In the genomic region with DNA sequence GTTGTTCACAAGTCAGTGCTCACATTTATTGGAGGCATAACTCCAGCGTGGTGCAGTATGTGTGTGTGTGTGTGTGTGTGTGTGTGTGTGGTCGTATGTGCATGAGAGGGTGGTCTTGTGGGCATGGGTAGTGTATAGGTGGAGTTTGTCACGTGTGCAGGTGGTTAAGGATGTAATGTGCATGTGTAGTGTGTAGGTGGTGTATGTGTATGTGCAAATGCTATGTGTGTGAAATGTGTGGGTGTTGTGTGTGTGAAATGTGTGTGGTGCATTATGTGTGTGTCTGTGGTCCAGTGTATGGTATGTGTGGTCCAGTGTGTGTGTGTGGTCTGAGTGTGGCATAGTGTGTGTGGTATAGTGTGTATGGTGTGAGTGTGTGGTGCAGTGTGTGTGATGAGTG, we compare ENCODE assay signal across 22 cellular contexts. TPM values are rescaled to one million over a fixed set of nuclear protein-coding genes. Genes with fewer than 3 reads are reported as not detected.
A peak's percentile ranks its signal among the peaks of the same experiment; 100 is the strongest.
DNase-seq lines count a peak whose midpoint lies in the region; ATAC-seq, FAIRE-seq and TF ChIP-seq lines count a peak whose summit lies in the region.
"Had no signal": no experiment of that assay in that cellular context is flagged by ENCODE, and none has a peak within 500 bp of the region (broad histone marks: within the 10 kb centered on the region; RNA-seq: fewer than 3 reads in every experiment).

No MANE protein-coding gene starts in this region.

- TF ChIP-seq RAD21 in IMR-90 (IDR thresholded peaks at IDR 0.05; ENCODE audit: low read length): no peak

- CTCF ChIA-PET in Caco-2 (lab: Charles Lee) (interaction anchor here (0.8 to 1.6 kb wide), 12 partner anchors 14 to 71 kb away, joined by 3 to 22 read pairs (median 6); no protein-coding TSS in a partner anchor), IMR-90 (lab: Yijun Ruan, JAX) (no interaction called here), WTC11 (lab: Charles Lee) (interaction anchor here (1.3 kb wide), 1 partner anchor 39 kb away, joined by 4 read pairs; no protein-coding TSS in a partner anchor)
- CTCF ChIA-PET in naive thymus-derived CD4-positive, alpha-beta T cell (lab: Charles Lee): no interaction called here

- DNase-seq in Caco-2: no peak
- DNase-seq in IMR-90: no peak
- no peak for DNase-seq in bronchial epithelial cell (ENCODE audit: low read depth)
- no peak for DNase-seq in naive thymus-derived CD4-positive, alpha-beta T cell
- DNase-seq in midbrain (lab: John Stamatoyannopoulos, UW): no peak
- DNase-seq in osteoblast (ENCODE audit: insufficient read length, low spot score, missing footprints): no peak
- no peak for DNase-seq in WTC11 (ENCODE audit: low spot score)
- DNase-seq: CD8-positive, alpha-beta T cell; DMS53; EL; H9; MM.1S; NCI-H1092; NCI-H2029 treated with DMSO at 0.1 percent for 48 hours; NCI-H2171; NCI-H748 treated with DMSO at 0.1 percent for 48 hours; NK-92 treated with Interleukin-12 subunit alpha and Interleukin-12 subunit beta, amount 100 ng/mL, for 24 hours; SIG-M5 had no signal

- H2BK15ac ChIP-seq in IMR-90 (ENCODE audit: low read depth, low read length): no peak overlapping the region

- H3K27me3 ChIP-seq in Caco-2 (replicated peaks; ENCODE audit: control insufficient read depth, insufficient read depth, low read length) (no peaks in the 10 kb centered on the region), IMR-90 (ENCODE audit: control insufficient read depth, insufficient read depth, low read length) (no peaks in the 10 kb centered on the region; the same call in 1 of the 2 replicates), bronchial epithelial cell (ENCODE audit: control insufficient read depth, insufficient read depth, low read length) (no peaks in the 10 kb centered on the region), osteoblast (ENCODE audit: insufficient read depth, low read length) (no peaks in the 10 kb centered on the region)
- no peaks in the 10 kb centered on the region for H3K27me3 ChIP-seq in naive thymus-derived CD4-positive, alpha-beta T cell (ENCODE audit: control insufficient read depth in 2 of 2, insufficient read depth in 2 of 2, low read length in 2 of 2)
- H3K27me3 ChIP-seq: BLaER1 had no signal

- no peak overlapping the region for H2AK9ac ChIP-seq in IMR-90 (replicated peaks; ENCODE audit: low read depth, low read length, poor library complexity)

- H3K14ac ChIP-seq in IMR-90 (replicated peaks; ENCODE audit: low read depth, low read length): peak overlapping the region; percentile 59; the same call in 1 of the 2 replicates

- TF ChIP-seq POLR2A in IMR-90 (IDR thresholded peaks at IDR 0.05; ENCODE audit: low read depth, low read length): no peak

- peaks cover 11% of the 10 kb centered on the region for H3K9me1 ChIP-seq in IMR-90 (ENCODE audit: insufficient read depth, low read length)

- H3K27ac Mint-ChIP-seq in Caco-2 (ENCODE audit: unreplicated experiment) (no peak overlapping the region), WTC11 (no peak overlapping the region)
- no peak overlapping the region for H3K27ac Mint-ChIP-seq in naive thymus-derived CD4-positive, alpha-beta T cell
- H3K27ac Mint-ChIP-seq: CD8-positive, alpha-beta T cell; H9 had no signal

- POLR2A ChIA-PET in Caco-2 (lab: Charles Lee): interaction anchor here (0.7 to 1.6 kb wide), 9 partner anchors 9 to 68 kb away, joined by 5 to 24 read pairs (median 11); no protein-coding TSS in a partner anchor
- POLR2A ChIA-PET in IMR-90 (lab: Charles Lee; ENCODE audit: unreplicated experiment): no interaction called here
- POLR2A ChIA-PET in naive thymus-derived CD4-positive, alpha-beta T cell (lab: Charles Lee): no interaction called here
- POLR2A ChIA-PET in WTC11 (lab: Charles Lee): no interaction called here

- H3K4me3 ChIP-seq in Caco-2 (ENCODE audit: low read depth, low read length): peak overlapping the region; percentile 4
- H3K4me3 ChIP-seq in IMR-90 (ENCODE audit: insufficient read depth, low read depth, low read length): no peak overlapping the region
- H3K4me3 ChIP-seq in bronchial epithelial cell (ENCODE audit: low read depth, low read length): no peak overlapping the region
- H3K4me3 ChIP-seq in naive thymus-derived CD4-positive, alpha-beta T cell (ENCODE audit: low read length): no peak overlapping the region
- H3K4me3 ChIP-seq in osteoblast (ENCODE audit: insufficient read depth, low read length): no peak overlapping the region
- H3K4me3 ChIP-seq: BLaER1 had no signal

- H4K20me1 ChIP-seq in IMR-90 (ENCODE audit: insufficient read depth, low read length): no peaks in the 10 kb centered on the region; the same call in 1 of the 2 replicates
- H4K20me1 ChIP-seq in osteoblast (ENCODE audit: insufficient read depth, low read length): no peaks in the 10 kb centered on the region
- H4K20me1 ChIP-seq: BLaER1 had no signal

- H3K4me3 Mint-ChIP-seq in Caco-2 (ENCODE audit: unreplicated experiment): no peak overlapping the region
- no peak overlapping the region for H3K4me3 Mint-ChIP-seq in naive thymus-derived CD4-positive, alpha-beta T cell
- no peak overlapping the region for H3K4me3 Mint-ChIP-seq in WTC11
- H3K4me3 Mint-ChIP-seq: CD8-positive, alpha-beta T cell; H9 had no signal

- H3K56ac ChIP-seq in IMR-90 (ENCODE audit: extremely low read depth, insufficient read depth, low read length): no peak overlapping the region

- H3K9me3 Mint-ChIP-seq in Caco-2 (ENCODE audit: unreplicated experiment) (no peaks in the 10 kb centered on the region), WTC11 (no peaks in the 10 kb centered on the region)
- H3K9me3 Mint-ChIP-seq in naive thymus-derived CD4-positive, alpha-beta T cell: no peaks in the 10 kb centered on the region
- H3K9me3 Mint-ChIP-seq: CD8-positive, alpha-beta T cell; H9 had no signal

- no peak overlapping the region for H4K91ac ChIP-seq in IMR-90 (ENCODE audit: insufficient read depth, low read depth, low read length)

- H3K4me1 Mint-ChIP-seq in Caco-2 (ENCODE audit: low read depth, unreplicated experiment): peaks cover 7% of the 10 kb centered on the region
- H3K4me1 Mint-ChIP-seq in naive thymus-derived CD4-positive, alpha-beta T cell: no peaks in the 10 kb centered on the region
- H3K4me1 Mint-ChIP-seq in WTC11: peaks cover 15% of the 10 kb centered on the region

- H3K23ac ChIP-seq in IMR-90 (ENCODE audit: low read depth, low read length): peak overlapping the region; percentile 49; the same call in 1 of the 2 replicates

- 0 out of 2 replicates have a peak overlapping the region, but pooled peaks have one; percentile 21 for H2AK5ac ChIP-seq in IMR-90 (ENCODE audit: low read depth, low read length)

- WGBS in IMR-90 (ENCODE audit: extremely low coverage in 2 of 2, insufficient read length in 1 of 2), 2 experiments: 45% methylated on average over 2 of the region's 3 CpGs; no CpG with 5 or more reads in 1 of the 2 experiments

- peaks cover 5% of the 10 kb centered on the region for H3K36me3 Mint-ChIP-seq in Caco-2 (ENCODE audit: insufficient read depth, unreplicated experiment)
- no peaks in the 10 kb centered on the region for H3K36me3 Mint-ChIP-seq in naive thymus-derived CD4-positive, alpha-beta T cell
- H3K36me3 Mint-ChIP-seq in WTC11: no peaks in the 10 kb centered on the region
- H3K36me3 Mint-ChIP-seq: CD8-positive, alpha-beta T cell had no signal

- no peak overlapping the region for H2BK20ac ChIP-seq in IMR-90 (ENCODE audit: low read depth, low read length)

- no peak overlapping the region for H2BK120ac ChIP-seq in IMR-90 (ENCODE audit: low read depth, low read length)

- peak; percentile 7 for FAIRE-seq in bronchial epithelial cell (lab: Jason Lieb, UNC)
- FAIRE-seq: GM12892, GM18507 had no signal

- no peak overlapping the region for H3K4me2 ChIP-seq in IMR-90 (ENCODE audit: low read depth, low read length)
- no peak overlapping the region for H3K4me2 ChIP-seq in osteoblast (ENCODE audit: insufficient read depth, low read length)
- H3K4me2 ChIP-seq: BLaER1 had no signal

- peak overlapping the region; percentile 80 for H2BK5ac ChIP-seq in IMR-90 (ENCODE audit: low read depth, low read length, poor library complexity, severe bottlenecking)

- ATAC-seq in IMR-90 (ENCODE audit: low read depth) (no peak), WTC11 (no peak)
- ATAC-seq in naive thymus-derived CD4-positive, alpha-beta T cell: peak; percentile 34
- ATAC-seq: CD8-positive, alpha-beta T cell; SK-N-SH treated with all-trans-retinoic acid at 6 μM for 48 hours had no signal

- H3K4me1 ChIP-seq in Caco-2 (peaks cover 48% of the 10 kb centered on the region), IMR-90 (ENCODE audit: control insufficient read depth, insufficient read depth, low read length) (no peaks in the 10 kb centered on the region), osteoblast (ENCODE audit: insufficient read depth, low read length) (no peaks in the 10 kb centered on the region)
- no peaks in the 10 kb centered on the region for H3K4me1 ChIP-seq in naive thymus-derived CD4-positive, alpha-beta T cell (ENCODE audit: control insufficient read depth in 2 of 2, insufficient read depth in 2 of 2, low read length in 2 of 2)

- H2AFZ ChIP-seq in IMR-90 (replicated peaks; ENCODE audit: low read length, poor library complexity): peak overlapping the region; percentile 58
- H2AFZ ChIP-seq in osteoblast (ENCODE audit: low read length): no peak overlapping the region

- intact Hi-C loops in Caco-2 (cut with micrococcal nuclease; ENCODE audit: unreplicated experiment): loop anchor here (1.0 to 5.0 kb wide), 7 partner anchors 14 to 67 kb away; no protein-coding TSS in a partner anchor
- intact Hi-C loops in IMR-90 (cut with micrococcal nuclease): no loop called here
- intact Hi-C loops in naive thymus-derived CD4-positive, alpha-beta T cell (cut with micrococcal nuclease): no loop called here

- BruUV-seq in Caco-2 (replicated peaks; lab: Mats Ljungman, UMichigan) (TSS peak; percentile 97), IMR-90 (replicated peaks; lab: Mats Ljungman, UMichigan) (no TSS peak)

- H4K8ac ChIP-seq in IMR-90 (ENCODE audit: low read depth in 2 of 2, low read length in 2 of 2): no peak overlapping the region

- dilution Hi-C loops in IMR-90 (cut with HindIII; ENCODE audit: low sequenced_read_pairs, unreplicated experiment): no loop called here

- in situ Hi-C loops in IMR-90 (cut with MboI; ENCODE audit: low sequenced_read_pairs): no loop called here

- H3K18ac ChIP-seq in IMR-90 (ENCODE audit: low read depth, low read length): no peak overlapping the region

- no peak for TF ChIP-seq CTCF in Caco-2 (IDR thresholded peaks at IDR 0.05; ENCODE audit: insufficient read depth in 1 of 2, low read depth in 1 of 2, low read length in 1 of 2, severe bottlenecking in 1 of 2, unreplicated experiment in 1 of 2)
- TF ChIP-seq CTCF in IMR-90 (conservative IDR thresholded peaks at IDR 0.05; ENCODE audit: low read depth, low read length): no peak
- no peak for TF ChIP-seq CTCF in bronchial epithelial cell (IDR thresholded peaks at IDR 0.05; ENCODE audit: insufficient read depth, low read length, severe bottlenecking)
- no peak for TF ChIP-seq CTCF in osteoblast (IDR thresholded peaks at IDR 0.05; ENCODE audit: extremely low read depth, low read depth, low read length)
- TF ChIP-seq CTCF in WTC11 (IDR thresholded peaks at IDR 0.05): no peak

- H3K36me3 ChIP-seq in Caco-2 (ENCODE audit: control insufficient read depth, insufficient read depth, low read length) (no peaks in the 10 kb centered on the region), IMR-90 (ENCODE audit: control insufficient read depth, insufficient read depth, low read length) (no peaks in the 10 kb centered on the region), bronchial epithelial cell (ENCODE audit: control insufficient read depth, insufficient read depth, low read length) (no peaks in the 10 kb centered on the region), osteoblast (ENCODE audit: insufficient read depth, low read length) (no peaks in the 10 kb centered on the region)
- H3K36me3 ChIP-seq in naive thymus-derived CD4-positive, alpha-beta T cell (ENCODE audit: control insufficient read depth in 2 of 3, insufficient read depth in 3 of 3, low read length in 3 of 3): no peaks in the 10 kb centered on the region
- H3K36me3 ChIP-seq: BLaER1 had no signal

- no peaks in the 10 kb centered on the region for H3K79me1 ChIP-seq in IMR-90 (ENCODE audit: low read depth in 1 of 2, low read length in 2 of 2)

- H4K5ac ChIP-seq in IMR-90 (ENCODE audit: low read depth, low read length): no peak overlapping the region

- no peak overlapping the region for H3K9ac ChIP-seq in IMR-90 (ENCODE audit: low read depth, low read length)
- H3K9ac ChIP-seq: BLaER1 had no signal

- H3K4ac ChIP-seq in IMR-90 (ENCODE audit: low read depth, low read length): no peak overlapping the region; the same call in 1 of the 2 replicates

- no peak overlapping the region for H3K27ac ChIP-seq in IMR-90 (ENCODE audit: insufficient read depth, low read length)
- no peak overlapping the region for H3K27ac ChIP-seq in naive thymus-derived CD4-positive, alpha-beta T cell (ENCODE audit: low read depth, low read length)
- H3K27ac ChIP-seq in osteoblast (ENCODE audit: low read depth, low read length): no peak overlapping the region
- H3K27ac ChIP-seq: BLaER1 had no signal

- H3K9me3 ChIP-seq in Caco-2: no peaks in the 10 kb centered on the region
- H3K9me3 ChIP-seq in IMR-90 (ENCODE audit: control insufficient read depth, insufficient read depth, low read length): no peaks in the 10 kb centered on the region
- no peaks in the 10 kb centered on the region for H3K9me3 ChIP-seq in naive thymus-derived CD4-positive, alpha-beta T cell (ENCODE audit: control insufficient read depth in 2 of 3, low read length in 3 of 3)
- no peaks in the 10 kb centered on the region for H3K9me3 ChIP-seq in osteoblast (ENCODE audit: low read depth, low read length)
- H3K9me3 ChIP-seq: BLaER1 had no signal

- H3K27me3 Mint-ChIP-seq in Caco-2 (ENCODE audit: insufficient read depth, unreplicated experiment) (no peaks in the 10 kb centered on the region), WTC11 (ENCODE audit: low read depth) (no peaks in the 10 kb centered on the region; the same call in 1 of the 2 replicates)
- peaks cover 0 to 14% (median 6%) of the 10 kb centered on the region in 5 donors for H3K27me3 Mint-ChIP-seq in naive thymus-derived CD4-positive, alpha-beta T cell

- H3K79me2 ChIP-seq in osteoblast (ENCODE audit: insufficient read depth, low read length): no peaks in the 10 kb centered on the region

RNA-seq across cellular contexts. Expression of a gene that starts 30.3 kb away (rescaled TPM):
- total RNA-seq in Caco-2 (2022): 243 and 278 TPM in 2 replicates
- total RNA-seq in IMR-90 (2012; rRNA removed): 1.3 and 1.4 TPM in 2 replicates
- 3.8 and 4.2 TPM in 2 replicates for polyA plus RNA-seq in IMR-90 (2012; rRNA removed)
- 1.9 and 2.1 TPM in 2 replicates for polyA plus RNA-seq in IMR-90 (2012; cell fraction: cytosol; rRNA removed)
- polyA plus RNA-seq in IMR-90 (2012; cell fraction: nucleus; rRNA removed; ENCODE audit: low replicate concordance): 6.7 and 7.8 TPM in 2 replicates
- 0.13 and 0.53 TPM in 2 replicates for total RNA-seq in bronchial epithelial cell
- 1 to 10 TPM in 1 of 5 experiments, under 1 TPM in 4; 0.05 to 1.4 (median 0.40) TPM for total RNA-seq in naive thymus-derived CD4-positive, alpha-beta T cell
- under 1 TPM; 0.14 to 0.15 TPM for polyA plus RNA-seq in naive thymus-derived CD4-positive, alpha-beta T cell
- total RNA-seq in osteoblast: 0.88 and 1.4 TPM in 2 replicates
- total RNA-seq in WTC11 (2021): 483 to 623 TPM (median 614 TPM) in 3 replicates

Comparison
In these comparisons a context has a peak if more than half of its experiments do, and no peak if none do; other contexts are left out.
1. RNA of a gene that starts 30.3 kb away (total RNA-seq): 483 to 623 TPM in WTC11 and 243 to 278 TPM in Caco-2; 0.88 to 1.4 TPM in osteoblast, 1.3 to 1.4 TPM in IMR-90, 0.13 to 0.53 TPM in bronchial epithelial cell and 0.05 to 1.4 TPM in naive thymus-derived CD4-positive, alpha-beta T cell; every median in the first group is over 10 times any median in the second.
2. CTCF ChIA-PET loops: an anchor here in Caco-2 (0.8 to 1.6 kb wide) and WTC11 (1.3 kb wide); none called in IMR-90 and naive thymus-derived CD4-positive, alpha-beta T cell.